ENCODE assay signal across 1 cellular context in the genomic region with DNA sequence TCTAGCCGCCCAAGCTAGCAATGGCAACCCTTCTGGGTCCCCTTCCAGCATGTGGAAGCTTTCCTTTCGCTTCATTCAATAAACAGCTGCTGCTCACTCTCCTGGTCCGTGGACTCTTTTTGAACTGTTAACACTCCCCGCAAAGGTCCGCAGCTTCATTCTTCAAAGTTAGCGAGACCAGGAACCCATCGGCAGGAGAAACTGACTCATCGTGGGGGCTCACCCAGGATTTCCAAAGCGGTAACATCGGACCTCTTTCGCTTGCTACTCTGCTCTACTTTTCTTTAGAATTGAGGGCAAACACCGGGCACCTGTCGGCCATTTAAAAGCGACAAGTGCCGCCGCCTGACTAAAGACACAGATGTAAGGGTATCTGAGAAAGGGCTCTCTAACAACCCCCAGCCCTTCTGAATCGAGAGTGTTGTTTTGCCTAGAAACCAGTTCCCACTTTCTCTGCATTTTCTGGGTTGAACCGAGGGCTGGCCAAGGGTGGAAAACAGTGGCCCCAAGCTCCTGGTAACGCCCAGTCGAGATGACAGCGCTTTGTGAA.
TF ChIP-seq lines count a peak whose summit lies in the region.

No MANE protein-coding gene starts in this region.

TF ChIP-seq in H1, 55 proteins besides CTCF, POLR2A, EP300 and RAD21:
- TF ChIP-seq JUN (IDR thresholded peaks at IDR 0.05; ENCODE audit: low read depth, low read length) (no peak), BACH1 (IDR thresholded peaks at IDR 0.05; ENCODE audit: low read length) (no peak), FOSL1 (IDR thresholded peaks at IDR 0.05; ENCODE audit: insufficient read depth, low read depth, low read length) (no peak), HDAC6 (IDR thresholded peaks at IDR 0.05; ENCODE audit: low read depth, low read length) (no peak), GABPA (IDR thresholded peaks at IDR 0.05; ENCODE audit: borderline replicate concordance, insufficient read depth, low read length) (no peak), EGR1 (IDR thresholded peaks at IDR 0.05; ENCODE audit: borderline replicate concordance, low read depth, low read length) (no peak), RNF2 (IDR thresholded peaks at IDR 0.05; ENCODE audit: borderline replicate concordance, low read depth, low read length, missing control alignments, poor library complexity, severe bottlenecking) (no peak), KDM5A (IDR thresholded peaks at IDR 0.05; ENCODE audit: low read length) (no peak), CREB1 (IDR thresholded peaks at IDR 0.05) (no peak), GTF2F1 (IDR thresholded peaks at IDR 0.05; ENCODE audit: borderline replicate concordance, low read depth, low read length) (no peak), BRCA1 (IDR thresholded peaks at IDR 0.05; ENCODE audit: low read depth, low read length) (no peak), PHF8 (conservative IDR thresholded peaks at IDR 0.05; ENCODE audit: low read depth, low read length) (no peak)
- TF ChIP-seq, protein P1, sequence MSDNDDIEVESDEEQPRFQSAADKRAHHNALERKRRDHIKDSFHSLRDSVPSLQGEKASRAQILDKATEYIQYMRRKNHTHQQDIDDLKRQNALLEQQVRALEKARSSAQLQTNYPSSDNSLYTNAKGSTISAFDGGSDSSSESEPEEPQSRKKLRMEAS (IDR thresholded peaks at IDR 0.05), result no peak
TF ChIP-seq in H1: peak in this region for 0.
